ENCODE assay signal across 24 cellular contexts in the genomic region with DNA sequence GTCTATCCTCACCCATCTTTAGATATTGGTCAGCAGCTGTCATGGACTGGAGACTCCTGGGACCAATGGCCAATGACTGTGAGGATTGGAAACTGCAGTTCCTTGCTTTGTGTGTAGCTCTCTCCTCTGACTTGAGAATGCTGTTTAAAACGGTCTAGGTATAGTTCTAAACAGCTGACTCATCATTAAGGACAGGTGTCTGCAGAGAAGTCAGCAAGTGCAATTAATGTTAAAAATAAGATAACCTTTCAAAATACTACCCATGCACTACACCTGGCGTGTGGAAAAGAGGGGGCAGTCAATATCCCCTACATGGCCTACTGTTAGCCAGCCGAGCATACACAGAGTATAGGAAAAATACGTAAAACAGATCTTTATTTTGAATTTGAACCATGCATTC.
DNase-seq lines count a peak whose midpoint lies in the region; ATAC-seq, FAIRE-seq and TF ChIP-seq lines count a peak whose summit lies in the region.
"Had no signal": no experiment of that assay in that cellular context is flagged by ENCODE, and none has a peak within 500 bp of the region (broad histone marks: within the 10 kb centered on the region; RNA-seq: fewer than 3 reads in every experiment).

No MANE protein-coding gene starts in this region.

- H3K56ac ChIP-seq in IMR-90 (ENCODE audit: extremely low read depth, insufficient read depth, low read length): no peak overlapping the region

- no peak overlapping the region for H3K27ac ChIP-seq in A549
- H3K27ac ChIP-seq in IMR-90 (ENCODE audit: insufficient read depth, low read length): no peak overlapping the region
- no peak overlapping the region for H3K27ac ChIP-seq in K562 (ENCODE audit: extremely low read depth, low read depth, low read length)
- no peak overlapping the region for H3K27ac ChIP-seq in esophagus muscularis mucosa (replicated peaks in 1 of 4)
- H3K27ac ChIP-seq: C4-2B, GM23248 had no signal

- H3K4ac ChIP-seq in IMR-90 (ENCODE audit: low read depth, low read length): no peak overlapping the region

- no peak overlapping the region for H2BK15ac ChIP-seq in IMR-90 (ENCODE audit: low read depth, low read length)

- dilution Hi-C loops in IMR-90 (cut with HindIII; ENCODE audit: low sequenced_read_pairs, unreplicated experiment): no loop called here

- no peak overlapping the region for H4K91ac ChIP-seq in IMR-90 (ENCODE audit: insufficient read depth, low read depth, low read length)

- POLR2A ChIA-PET in A549 (lab: Yijun Ruan, JAX) (no interaction called here), IMR-90 (lab: Charles Lee; ENCODE audit: unreplicated experiment) (no interaction called here), K562 (lab: Yijun Ruan, JAX) (no interaction called here)

- no peaks in the 10 kb centered on the region for H3K4me1 ChIP-seq in A549
- no peaks in the 10 kb centered on the region for H3K4me1 ChIP-seq in IMR-90 (ENCODE audit: control insufficient read depth, insufficient read depth, low read length)
- no peaks in the 10 kb centered on the region for H3K4me1 ChIP-seq in K562 (replicated peaks in 1 of 2; ENCODE audit: control insufficient read depth in 2 of 2, insufficient read depth in 2 of 2, low read length in 2 of 2)
- peaks cover 0 to 4% (median 0%) of the 10 kb centered on the region in 4 donors for H3K4me1 ChIP-seq in esophagus muscularis mucosa
- H3K4me1 ChIP-seq: BE2C, Caco-2 had no signal

- peaks cover 2% of the 10 kb centered on the region; the same call in 1 of the 2 replicates for H3K27me3 ChIP-seq in IMR-90 (ENCODE audit: control insufficient read depth, insufficient read depth, low read length)
- no peaks in the 10 kb centered on the region for H3K27me3 ChIP-seq in K562 (ENCODE audit: control insufficient read depth in 2 of 2, insufficient read depth in 2 of 2, low read length in 2 of 2)
- H3K27me3 ChIP-seq in esophagus muscularis mucosa: no peaks in the 10 kb centered on the region
- H3K27me3 ChIP-seq: BE2C had no signal

- H4K20me1 ChIP-seq in IMR-90 (ENCODE audit: insufficient read depth, low read length): no peaks in the 10 kb centered on the region
- no peaks in the 10 kb centered on the region for H4K20me1 ChIP-seq in K562 (replicated peaks; ENCODE audit: control insufficient read depth, insufficient read depth, low read length)

- H3K4me2 ChIP-seq in A549 (no peak overlapping the region), IMR-90 (ENCODE audit: low read depth, low read length) (no peak overlapping the region), K562 (ENCODE audit: insufficient read depth, low read length) (no peak overlapping the region)

- ATAC-seq in A549: no peak
- no peak for ATAC-seq in IMR-90 (ENCODE audit: low read depth)
- no peak for ATAC-seq in K562
- ATAC-seq in HG02973 (IDR thresholded peaks at IDR 0.05; ENCODE audit: unreplicated experiment): no peak
- ATAC-seq: HCT116 had no signal

- H3K36me3 ChIP-seq in IMR-90 (ENCODE audit: control insufficient read depth, insufficient read depth, low read length) (no peaks in the 10 kb centered on the region), K562 (ENCODE audit: control insufficient read depth, insufficient read depth, low read length) (no peaks in the 10 kb centered on the region), esophagus muscularis mucosa (no peaks in the 10 kb centered on the region)
- H3K36me3 ChIP-seq: BE2C had no signal

- H3K9ac ChIP-seq in IMR-90 (ENCODE audit: low read depth, low read length) (no peak overlapping the region), K562 (ENCODE audit: insufficient read depth in 1 of 2, low read depth in 2 of 2, low read length in 2 of 2) (no peak overlapping the region)
- H3K9ac ChIP-seq: GM23248 had no signal

- no peak overlapping the region for H4K8ac ChIP-seq in IMR-90 (ENCODE audit: low read depth in 2 of 2, low read length in 2 of 2)

- intact Hi-C loops in IMR-90 (cut with micrococcal nuclease) (no loop called here), K562 (cut with micrococcal nuclease) (no loop called here), esophagus muscularis mucosa (cut with DNase I) (no loop called here)

- FAIRE-seq in A549 (lab: Jason Lieb, UNC) (no peak), K562 (lab: Jason Lieb, UNC) (no peak)
- FAIRE-seq: D721Med, GM12892, GM18507, HTR-8/SVneo had no signal

- H4K5ac ChIP-seq in IMR-90 (ENCODE audit: low read depth, low read length): no peak overlapping the region

- TF ChIP-seq POLR2A in A549 (IDR thresholded peaks at IDR 0.05; ENCODE audit: low read length) (no peak), IMR-90 (IDR thresholded peaks at IDR 0.05; ENCODE audit: low read depth, low read length) (no peak), K562 (conservative IDR thresholded peaks at IDR 0.05) (no peak), esophagus muscularis mucosa (IDR thresholded peaks at IDR 0.05; ENCODE audit: low read depth) (no peak)

- H2AFZ ChIP-seq in IMR-90 (replicated peaks; ENCODE audit: low read length, poor library complexity): no peak overlapping the region
- no peak overlapping the region for H2AFZ ChIP-seq in K562 (ENCODE audit: low read depth, low read length)
- H2AFZ ChIP-seq: GM23248 had no signal

- no peaks in the 10 kb centered on the region for H3K9me3 ChIP-seq in A549
- peaks cover 5% of the 10 kb centered on the region; the same call in 1 of the 2 replicates for H3K9me3 ChIP-seq in IMR-90 (ENCODE audit: control insufficient read depth, insufficient read depth, low read length)
- no peaks in the 10 kb centered on the region for H3K9me3 ChIP-seq in K562 (replicated peaks; ENCODE audit: control insufficient read depth, insufficient read depth, low read depth, low read length)
- peaks cover 0 to 28% (median 6%) of the 10 kb centered on the region in 4 donors for H3K9me3 ChIP-seq in esophagus muscularis mucosa
- H3K9me3 ChIP-seq: BE2C, Caco-2 had no signal

- H2BK120ac ChIP-seq in IMR-90 (ENCODE audit: low read depth, low read length): no peak overlapping the region

- in situ Hi-C loops in IMR-90 (cut with MboI; ENCODE audit: low sequenced_read_pairs): no loop called here
- in situ Hi-C loops in K562 (cut with MboI): no loop called here

- DNase-seq in A549 (ENCODE audit: low read depth in 1 of 2, low spot score in 1 of 2): no peak
- no peak for DNase-seq in IMR-90
- DNase-seq in K562 (ENCODE audit: extremely low read depth in 1 of 4, low spot score in 3 of 4): no peak
- peak; percentile 17 for DNase-seq in esophagus muscularis mucosa (ENCODE audit: extremely low spot score)
- no peak for DNase-seq in C1 segment of cervical spinal cord (lab: John Stamatoyannopoulos, UW)
- DNase-seq in DMS 273 treated with DMSO at 0.1 percent for 48 hours (lab: John Stamatoyannopoulos, UW): no peak
- DNase-seq in stimulated activated CD4-positive, alpha-beta T cell treated with anti-CD3 and anti-CD28 coated beads, Interleukin-12 subunit alpha, Interleukin-12 subunit beta, amount 100 ng/mL, for 4 hours: no peak
- DNase-seq: ACHN; BE2C; Caco-2; CD4-positive, alpha-beta T cell; DMS153; DMS79; GDM1; GM23248; H7; HFFc6 had no signal

- H3K79me1 ChIP-seq in IMR-90 (ENCODE audit: low read depth in 1 of 2, low read length in 2 of 2): no peaks in the 10 kb centered on the region

- CTCF ChIA-PET in A549 (lab: Yijun Ruan, JAX): no interaction called here
- CTCF ChIA-PET in IMR-90 (lab: Yijun Ruan, JAX): no interaction called here
- CTCF ChIA-PET in K562 (lab: Yijun Ruan, JAX; ENCODE audit: low intra/inter-chr PET ratio): no interaction called here

- TF ChIP-seq EP300 in A549 (IDR thresholded peaks at IDR 0.05) (no peak), K562 (IDR thresholded peaks at IDR 0.05; ENCODE audit: low read length) (no peak), esophagus muscularis mucosa (IDR thresholded peaks at IDR 0.05) (no peak)

- no peaks in the 10 kb centered on the region for H3K79me2 ChIP-seq in K562 (ENCODE audit: control insufficient read depth, insufficient read depth, low read length)

- H2AK9ac ChIP-seq in IMR-90 (replicated peaks; ENCODE audit: low read depth, low read length, poor library complexity): no peak overlapping the region

- H3K23ac ChIP-seq in IMR-90 (ENCODE audit: low read depth, low read length): no peak overlapping the region

- H2BK5ac ChIP-seq in IMR-90 (ENCODE audit: low read depth, low read length, poor library complexity, severe bottlenecking): no peak overlapping the region

- no peak for TF ChIP-seq RAD21 in A549 (conservative IDR thresholded peaks at IDR 0.05 in 1 of 2, IDR thresholded peaks at IDR 0.05 in 1 of 2)
- TF ChIP-seq RAD21 in IMR-90 (IDR thresholded peaks at IDR 0.05; ENCODE audit: low read length): no peak
- TF ChIP-seq RAD21 in K562 (CRISPR knock-in tag; conservative IDR thresholded peaks at IDR 0.05 in 1 of 2, IDR thresholded peaks at IDR 0.05 in 1 of 2): no peak

- H3K4me3 ChIP-seq in A549 (no peak overlapping the region), IMR-90 (ENCODE audit: insufficient read depth, low read depth, low read length) (no peak overlapping the region), K562 (no peak overlapping the region), esophagus muscularis mucosa (no peak overlapping the region)
- H3K4me3 ChIP-seq: GM23248 had no signal

- no peak overlapping the region for H3K18ac ChIP-seq in IMR-90 (ENCODE audit: low read depth, low read length)

- no peak overlapping the region for H2AK5ac ChIP-seq in IMR-90 (ENCODE audit: low read depth, low read length)

- H3K9me1 ChIP-seq in IMR-90 (ENCODE audit: insufficient read depth, low read length) (no peaks in the 10 kb centered on the region), K562 (ENCODE audit: control insufficient read depth, insufficient read depth, low read length) (no peaks in the 10 kb centered on the region)

- BruUV-seq in IMR-90 (replicated peaks; lab: Mats Ljungman, UMichigan): no TSS peak
- BruUV-seq in K562 (replicated peaks; lab: Mats Ljungman, UMichigan): no TSS peak

- TF ChIP-seq CTCF in A549 (IDR thresholded peaks at IDR 0.05) (no peak), IMR-90 (conservative IDR thresholded peaks at IDR 0.05; ENCODE audit: low read depth, low read length) (no peak), K562 (IDR thresholded peaks at IDR 0.05 in 2 of 3, conservative IDR thresholded peaks at IDR 0.05 in 1 of 3; ENCODE audit: insufficient read depth in 2 of 3, low read depth in 1 of 3, low read length in 3 of 3) (no peak), esophagus muscularis mucosa (IDR thresholded peaks at IDR 0.05) (no peak)

- no peak overlapping the region for H3K14ac ChIP-seq in IMR-90 (replicated peaks; ENCODE audit: low read depth, low read length)

- no peak overlapping the region for H2BK20ac ChIP-seq in IMR-90 (ENCODE audit: low read depth, low read length)

- 83% methylated on average over 4 of the region's 4 CpGs for WGBS in A549 (ENCODE audit: missing lambda C conversion rate)
- WGBS in IMR-90 (ENCODE audit: extremely low coverage in 2 of 2, insufficient read length in 1 of 2), 2 experiments: 73% methylated on average over 3 of the region's 4 CpGs; no CpG with 5 or more reads in 1 of the 2 experiments
- 35% methylated on average over 4 of the region's 4 CpGs for WGBS in K562 (ENCODE audit: insufficient coverage, low coverage, missing lambda C conversion rate)
- WGBS in esophagus muscularis mucosa: 99% methylated on average over 4 of the region's 4 CpGs

TF ChIP-seq in A549, 52 proteins besides CTCF, POLR2A, EP300 and RAD21 (continues in another document):
- peak; percentile 88 for TF ChIP-seq MAFK (IDR thresholded peaks at IDR 0.05; ENCODE audit: partially characterized antibody)

TF ChIP-seq in IMR-90, 13 proteins besides CTCF, POLR2A, EP300 and RAD21 (continues in another document):
- peak; percentile 97 for TF ChIP-seq MAFK (IDR thresholded peaks at IDR 0.05; ENCODE audit: low read depth, low read length)
